In genomic region chr9:128372188-128372641, GRCh38 we compare ENCODE assay signal across 8 cellular contexts. TPM values are rescaled to one million over a fixed set of nuclear protein-coding genes. Genes with fewer than 3 reads are reported as not detected.
DNase-seq lines count a peak whose midpoint lies in the region; ATAC-seq lines count a peak whose summit lies in the region.

No MANE protein-coding gene starts in this region.

- H3K27ac Mint-ChIP-seq in naive thymus-derived CD4-positive, alpha-beta T cell, result peak overlapping the region; percentile 94 to 99 (median 98)

- intact Hi-C loops in naive thymus-derived CD4-positive, alpha-beta T cell (cut with micrococcal nuclease), result loop anchor here in 1 of 2 donors (5.0 kb wide), 1 partner anchor 130 kb away; the partner anchor contains the start of gene GLE1

- peaks cover 0 to 2% (median 0%) of the 10 kb centered on the region in 11 donors for H3K9me3 Mint-ChIP-seq in naive thymus-derived CD4-positive, alpha-beta T cell

- DNase-seq in COLO829 (ENCODE audit: low spot score) (peak; percentile 90), NCI-H69 (lab: John Stamatoyannopoulos, UW) (peak; percentile 78), NCI-H2171 (lab: John Stamatoyannopoulos, UW) (no peak), GOT3 (lab: John Stamatoyannopoulos, UW) (no peak)
- DNase-seq in naive thymus-derived CD4-positive, alpha-beta T cell, result no peak

- H3K36me3 Mint-ChIP-seq in naive thymus-derived CD4-positive, alpha-beta T cell, result peaks cover 0 to 11% (median 9%) of the 10 kb centered on the region in 5 donors

- POLR2A ChIA-PET in naive thymus-derived CD4-positive, alpha-beta T cell (lab: Charles Lee), result interaction anchor here (1.4 to 2.7 kb wide), 4 partner anchors 11 to 399 kb away, joined by 3 to 28 read pairs (median 5); partner anchors contain the start of genes GOLGA2, SWI5 and ZER1

- no peak for ATAC-seq in naive thymus-derived CD4-positive, alpha-beta T cell
- no peak for ATAC-seq in GM19023 (IDR thresholded peaks at IDR 0.05; ENCODE audit: unreplicated experiment)
- no peak for ATAC-seq in GM18517 (IDR thresholded peaks at IDR 0.05; ENCODE audit: unreplicated experiment)

- CTCF ChIA-PET in naive thymus-derived CD4-positive, alpha-beta T cell (lab: Charles Lee), result interaction anchor here (1.5 to 2.9 kb wide), 2 partner anchors 10 to 31 kb away, joined by 6 to 19 read pairs; no protein-coding TSS in a partner anchor

- no peaks in the 10 kb centered on the region for H3K36me3 ChIP-seq in ectodermal cell (ENCODE audit: control insufficient read depth, insufficient read depth, low read length)
- peaks cover 0 to 28% (median 0%) of the 10 kb centered on the region in 3 experiments for H3K36me3 ChIP-seq in naive thymus-derived CD4-positive, alpha-beta T cell (ENCODE audit: control insufficient read depth in 2 of 3, insufficient read depth in 3 of 3, low read length in 3 of 3)

- peaks cover 10% of the 10 kb centered on the region for H3K4me1 ChIP-seq in ectodermal cell (ENCODE audit: control insufficient read depth, insufficient read depth, low read length)
- H3K4me1 ChIP-seq in naive thymus-derived CD4-positive, alpha-beta T cell (ENCODE audit: control insufficient read depth in 2 of 2, insufficient read depth in 2 of 2, low read length in 2 of 2), result peaks cover 17% of the 10 kb centered on the region in 2 donors

- no peak overlapping the region for H3K27ac ChIP-seq in ectodermal cell (ENCODE audit: insufficient read depth, low read depth, low read length, poor library complexity, severe bottlenecking)
- H3K27ac ChIP-seq in naive thymus-derived CD4-positive, alpha-beta T cell (ENCODE audit: low read depth, low read length), result peak overlapping the region; percentile 94

- peak overlapping the region; percentile 83 for H3K4me3 ChIP-seq in ectodermal cell (ENCODE audit: insufficient read depth, low read depth, low read length)
- H3K4me3 ChIP-seq in naive thymus-derived CD4-positive, alpha-beta T cell (ENCODE audit: low read length), result peak overlapping the region; percentile 92

- WGBS in ectodermal cell, 2 experiments, result 85% methylated on average over 4 of the region's 4 CpGs

- no peaks in the 10 kb centered on the region for H3K27me3 Mint-ChIP-seq in naive thymus-derived CD4-positive, alpha-beta T cell

- H3K4me1 Mint-ChIP-seq in naive thymus-derived CD4-positive, alpha-beta T cell, result peaks cover 18 to 41% (median 36%) of the 10 kb centered on the region in 7 donors

- no peaks in the 10 kb centered on the region for H3K9me3 ChIP-seq in ectodermal cell (ENCODE audit: control insufficient read depth, low read length)
- no peaks in the 10 kb centered on the region for H3K9me3 ChIP-seq in naive thymus-derived CD4-positive, alpha-beta T cell (ENCODE audit: control insufficient read depth in 2 of 3, low read length in 3 of 3)

- H3K4me3 Mint-ChIP-seq in naive thymus-derived CD4-positive, alpha-beta T cell, result peak overlapping the region; percentile 86 to 99 (median 96)

- H3K27me3 ChIP-seq in ectodermal cell (ENCODE audit: control insufficient read depth, insufficient read depth, low read length, poor library complexity, severe bottlenecking), result peaks cover 7% of the 10 kb centered on the region
- no peaks in the 10 kb centered on the region for H3K27me3 ChIP-seq in naive thymus-derived CD4-positive, alpha-beta T cell (ENCODE audit: control insufficient read depth in 2 of 2, insufficient read depth in 2 of 2, low read length in 2 of 2)

RNA-seq across cellular contexts. Expression of gene URM1, which starts 1.0 kb away (rescaled TPM):
- polyA plus RNA-seq in ectodermal cell (2013, experiment 1 of 4), result 69.7 TPM
- polyA plus RNA-seq in ectodermal cell (2013, experiment 2 of 4), result 61.6 TPM
- 43.7 TPM for polyA plus RNA-seq in ectodermal cell (2013, experiment 3 of 4)
- 47.7 TPM for polyA plus RNA-seq in ectodermal cell (2013, experiment 4 of 4)
- 10 to 100 TPM; 32.3 to 72.4 (median 47.5) TPM for total RNA-seq in naive thymus-derived CD4-positive, alpha-beta T cell
- polyA plus RNA-seq in naive thymus-derived CD4-positive, alpha-beta T cell, result 10 to 100 TPM; 49.9 to 50.0 TPM

RNA-seq across cellular contexts. Expression of gene SLC27A4, which starts 31.9 kb away (rescaled TPM):
- polyA plus RNA-seq in ectodermal cell (2013, experiment 1 of 4), result 25.2 TPM
- polyA plus RNA-seq in ectodermal cell (2013, experiment 2 of 4), result 26.7 TPM
- 20.4 TPM for polyA plus RNA-seq in ectodermal cell (2013, experiment 3 of 4)
- polyA plus RNA-seq in ectodermal cell (2013, experiment 4 of 4), result 22.0 TPM
- 10 to 100 TPM in 4 of 5 experiments, 1 to 10 TPM in 1; 6.4 to 20.1 (median 12.1) TPM for total RNA-seq in naive thymus-derived CD4-positive, alpha-beta T cell
- 1 to 10 TPM; 6.1 to 7.3 TPM for polyA plus RNA-seq in naive thymus-derived CD4-positive, alpha-beta T cell

RNA-seq across cellular contexts. Expression of gene CERCAM, which starts 48.4 kb away (rescaled TPM):
- 20.3 TPM for polyA plus RNA-seq in ectodermal cell (2013, experiment 1 of 4)
- 12.5 TPM for polyA plus RNA-seq in ectodermal cell (2013, experiment 2 of 4)
- 19.1 TPM for polyA plus RNA-seq in ectodermal cell (2013, experiment 3 of 4)
- polyA plus RNA-seq in ectodermal cell (2013, experiment 4 of 4), result 19.2 TPM
- 1 to 10 TPM in 1 of 5 experiments, under 1 TPM in 4; 0.19 to 2.2 (median 0.77) TPM for total RNA-seq in naive thymus-derived CD4-positive, alpha-beta T cell
- polyA plus RNA-seq in naive thymus-derived CD4-positive, alpha-beta T cell, result under 1 TPM; 0.15 to 0.54 TPM

RNA-seq across cellular contexts. Expression of gene COQ4, which starts 49.6 kb away (rescaled TPM):
- polyA plus RNA-seq in ectodermal cell (2013, experiment 1 of 4), result 47.7 TPM
- polyA plus RNA-seq in ectodermal cell (2013, experiment 2 of 4), result 44.8 TPM
- polyA plus RNA-seq in ectodermal cell (2013, experiment 3 of 4), result 35.7 TPM
- 37.1 TPM for polyA plus RNA-seq in ectodermal cell (2013, experiment 4 of 4)
- total RNA-seq in naive thymus-derived CD4-positive, alpha-beta T cell, result 10 to 100 TPM; 32.9 to 47.2 (median 42.4) TPM
- 10 to 100 TPM; 29.6 to 30.3 TPM for polyA plus RNA-seq in naive thymus-derived CD4-positive, alpha-beta T cell

RNA-seq across cellular contexts. Expression of gene TRUB2, which starts 50.0 kb away (rescaled TPM):
- polyA plus RNA-seq in ectodermal cell (2013, experiment 1 of 4), result 36.3 TPM
- 35.5 TPM for polyA plus RNA-seq in ectodermal cell (2013, experiment 2 of 4)
- 26.4 TPM for polyA plus RNA-seq in ectodermal cell (2013, experiment 3 of 4)
- polyA plus RNA-seq in ectodermal cell (2013, experiment 4 of 4), result 29.1 TPM
- 10 to 100 TPM; 11.5 to 27.2 (median 21.6) TPM for total RNA-seq in naive thymus-derived CD4-positive, alpha-beta T cell
- polyA plus RNA-seq in naive thymus-derived CD4-positive, alpha-beta T cell, result 10 to 100 TPM; 19.8 to 26.3 TPM

Comparison
In these comparisons a context has a peak if more than half of its experiments do, and no peak if none do; other contexts are left out.
1. DNase-seq: peak in COLO829 (single experiment) and NCI-H69 (single experiment); none in naive thymus-derived CD4-positive, alpha-beta T cell (0 of 9), NCI-H2171 (single experiment) and GOT3 (single experiment).